ENCODE assay signal across 1 cellular context in genomic region chr15:70560617-70561328, GRCh38.
TF ChIP-seq lines count a peak whose summit lies in the region.

No MANE protein-coding gene starts in this region.

TF ChIP-seq in Ishikawa, 13 proteins besides CTCF, POLR2A, EP300 and RAD21 (continued from another document):
- TF ChIP-seq MAX (IDR thresholded peaks at IDR 0.05) (no peak), REST (IDR thresholded peaks at IDR 0.05; ENCODE audit: low read depth) (no peak), ZBTB7A (IDR thresholded peaks at IDR 0.05; ENCODE audit: low read depth) (no peak), TCF12 (IDR thresholded peaks at IDR 0.05; ENCODE audit: low read depth) (no peak), NFIC (IDR thresholded peaks at IDR 0.05) (no peak), FOXM1 (IDR thresholded peaks at IDR 0.05; ENCODE audit: borderline replicate concordance, low read depth) (no peak), USF1 (IDR thresholded peaks at IDR 0.05) (no peak), TEAD4 (IDR thresholded peaks at IDR 0.05) (no peak), CEBPB (IDR thresholded peaks at IDR 0.05) (no peak), CREB1 (IDR thresholded peaks at IDR 0.05; ENCODE audit: low read depth) (no peak), TAF1 (IDR thresholded peaks at IDR 0.05; ENCODE audit: low read depth) (no peak), YY1 (IDR thresholded peaks at IDR 0.05; ENCODE audit: low read depth) (no peak)
TF ChIP-seq in Ishikawa: peak in this region for 0.
